8 cellular contexts compared by ENCODE assay signal in the genomic region with DNA sequence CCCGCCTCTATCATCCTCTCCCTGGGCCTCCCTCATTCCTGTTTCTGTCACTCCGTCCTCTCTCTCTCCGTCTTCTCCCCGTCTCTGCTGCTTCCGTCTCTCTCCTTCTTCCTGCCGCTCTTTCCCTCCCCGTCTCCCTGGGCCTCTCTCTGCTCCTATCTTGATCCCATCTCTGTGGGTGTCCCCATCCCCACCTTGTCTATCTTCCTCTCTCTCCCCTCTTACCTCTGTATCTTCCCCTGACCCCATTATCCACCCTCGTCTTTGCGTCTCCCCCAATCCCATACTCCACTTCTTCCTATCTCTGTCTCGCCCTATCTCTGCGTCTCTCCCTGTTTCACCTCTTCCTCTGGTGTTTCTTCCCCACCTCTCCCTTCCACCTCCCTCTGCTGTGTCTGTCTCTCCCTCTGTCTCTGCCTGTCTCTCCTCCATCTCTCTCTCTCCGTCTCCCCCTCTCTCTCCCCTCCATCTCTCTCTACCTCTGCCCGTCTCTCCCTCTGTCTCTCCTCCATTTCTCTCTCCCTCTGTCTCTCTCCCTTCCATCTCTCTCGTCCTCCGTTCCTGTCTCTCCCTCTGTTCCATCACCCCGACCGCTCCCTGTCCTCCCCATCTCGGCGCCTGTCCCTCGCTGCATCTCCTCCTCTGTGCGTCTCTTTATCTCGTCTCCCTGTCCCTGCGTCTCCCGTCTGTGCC. TPM values are rescaled to one million over a fixed set of nuclear protein-coding genes. Genes with fewer than 3 reads are reported as not detected.
DNase-seq lines count a peak whose midpoint lies in the region; ATAC-seq and TF ChIP-seq lines count a peak whose summit lies in the region.

No MANE protein-coding gene starts in this region.

- TF ChIP-seq CTCF in BE2C (IDR thresholded peaks at IDR 0.05; ENCODE audit: low read depth, low read length) (no peak), HL-60 (IDR thresholded peaks at IDR 0.05; ENCODE audit: insufficient read depth, low read length) (no peak), brain microvascular endothelial cell (IDR thresholded peaks at IDR 0.05; ENCODE audit: low read depth, low read length, missing control alignments) (no peak)

- H3K4me1 ChIP-seq in BE2C, result peaks cover 17% of the 10 kb centered on the region
- H3K4me1 ChIP-seq in SJCRH30, result peaks cover 13% of the 10 kb centered on the region; the same call in 1 of the 2 replicates

- DNase-seq in BE2C (no peak), HL-60 (ENCODE audit: low read depth in 1 of 2, low spot score in 1 of 2) (no peak), brain microvascular endothelial cell (no peak), naive B cell (no peak), iPS-NIHi7 (ENCODE audit: extremely low spot score) (no peak), SJCRH30 (no peak), DMS153 (lab: John Stamatoyannopoulos, UW) (no peak)

- H3K4me3 ChIP-seq in BE2C (ENCODE audit: low read depth, low read length) (peak overlapping the region; percentile 55), HL-60 (replicated peaks; ENCODE audit: insufficient read depth, low read length) (peak overlapping the region; percentile 48), brain microvascular endothelial cell (ENCODE audit: low read depth, low read length) (peak overlapping the region; percentile 59), SJCRH30 (no peak overlapping the region)

- peaks cover 43 to 54% (median 50%) of the 10 kb centered on the region in 3 donors for H3K4me1 Mint-ChIP-seq in naive B cell

- H3K27me3 Mint-ChIP-seq in naive B cell, result peaks cover 15 to 47% (median 44%) of the 10 kb centered on the region in 3 donors

- no peak overlapping the region for H3K27ac ChIP-seq in HL-60 (replicated peaks)
- H3K27ac ChIP-seq in brain microvascular endothelial cell, result peak overlapping the region; percentile 26
- no peak overlapping the region for H3K27ac ChIP-seq in SJCRH30

- H3K9me3 ChIP-seq in BE2C, result no peaks in the 10 kb centered on the region
- H3K9me3 ChIP-seq in SJCRH30 (replicated peaks), result no peaks in the 10 kb centered on the region

- in situ Hi-C loops in brain microvascular endothelial cell (cut with HindIII; ENCODE audit: low pct_ligation_motif_present, low sequenced_read_pairs), result no loop called here

- H3K36me3 Mint-ChIP-seq in naive B cell, result peaks cover 0 to 12% of the 10 kb centered on the region in 2 donors

- peaks cover 0 to 9% (median 4%) of the 10 kb centered on the region in 7 donors for H3K9me3 Mint-ChIP-seq in naive B cell

- ATAC-seq in naive B cell (ENCODE audit: low read depth in 2 of 2) (no peak), esophagus mucosa (no peak)

- H3K27me3 ChIP-seq in BE2C, result peaks cover 39% of the 10 kb centered on the region
- H3K27me3 ChIP-seq in HL-60 (ENCODE audit: insufficient read depth, poor library complexity, severe bottlenecking), result peaks cover 47% of the 10 kb centered on the region
- H3K27me3 ChIP-seq in brain microvascular endothelial cell (replicated peaks), result peaks cover 8% of the 10 kb centered on the region
- peaks cover 40% of the 10 kb centered on the region for H3K27me3 ChIP-seq in SJCRH30

- no peaks in the 10 kb centered on the region for H3K36me3 ChIP-seq in BE2C
- H3K36me3 ChIP-seq in brain microvascular endothelial cell (replicated peaks), result no peaks in the 10 kb centered on the region
- no peaks in the 10 kb centered on the region for H3K36me3 ChIP-seq in SJCRH30

- H3K27ac Mint-ChIP-seq in naive B cell, result peak overlapping the region in 5 of 6 donors; percentile 65 to 96 (median 84)

- peak overlapping the region; percentile 79 to 95 (median 89) for H3K4me3 Mint-ChIP-seq in naive B cell

RNA-seq across cellular contexts. Expression of a gene that starts 4.3 kb away (rescaled TPM):
- polyA plus RNA-seq in BE2C (2012; ENCODE audit: insufficient read depth, insufficient read length, low read depth), result 0.31 TPM
- not detected for polyA plus RNA-seq in naive B cell (ENCODE audit: low read depth in 6 of 6)
- total RNA-seq in SJCRH30 (2014; rRNA removed; shearing (Covaris generic)), result 0.03 TPM in 1 of 2 replicates, not detected in the other
- total RNA-seq in esophagus mucosa, result 0.04 TPM

RNA-seq across cellular contexts. Expression of a gene that starts 6.4 kb away (rescaled TPM):
- 63.3 TPM for polyA plus RNA-seq in BE2C (2012; ENCODE audit: insufficient read depth, insufficient read length, low read depth)
- 10 to 100 TPM; 24.5 to 32.1 (median 26.5) TPM for polyA plus RNA-seq in naive B cell (ENCODE audit: low read depth in 6 of 6)
- 105 and 119 TPM in 2 replicates for total RNA-seq in SJCRH30 (2014; rRNA removed; shearing (Covaris generic))
- 86.6 TPM for total RNA-seq in esophagus mucosa

RNA-seq across cellular contexts. Expression of a gene that starts 33.6 kb away (rescaled TPM):
- 1.7 TPM for polyA plus RNA-seq in BE2C (2012; ENCODE audit: insufficient read depth, insufficient read length, low read depth)
- polyA plus RNA-seq in naive B cell (ENCODE audit: low read depth in 6 of 6), result not detected
- not detected in 2 replicates for total RNA-seq in SJCRH30 (2014; rRNA removed; shearing (Covaris generic))
- not detected for total RNA-seq in esophagus mucosa

RNA-seq across cellular contexts. Expression of a gene that starts 34.0 kb away (rescaled TPM):
- polyA plus RNA-seq in BE2C (2012; ENCODE audit: insufficient read depth, insufficient read length, low read depth), result 3.1 TPM
- polyA plus RNA-seq in naive B cell (ENCODE audit: low read depth in 6 of 6), result 10 to 100 TPM in 1 of 6 donors, 1 to 10 TPM in 5; 3.9 to 12.1 (median 5.9) TPM
- 2.6 and 2.8 TPM in 2 replicates for total RNA-seq in SJCRH30 (2014; rRNA removed; shearing (Covaris generic))
- 5.5 TPM for total RNA-seq in esophagus mucosa

RNA-seq across cellular contexts. Expression of a gene that starts 48.0 kb away (rescaled TPM):
- polyA plus RNA-seq in BE2C (2012; ENCODE audit: insufficient read depth, insufficient read length, low read depth), result 82.6 TPM
- polyA plus RNA-seq in naive B cell (ENCODE audit: low read depth in 6 of 6), result 10 to 100 TPM; 27.8 to 44.8 (median 37.1) TPM
- 40.4 and 44.6 TPM in 2 replicates for total RNA-seq in SJCRH30 (2014; rRNA removed; shearing (Covaris generic))
- 24.6 TPM for total RNA-seq in esophagus mucosa
